Comparison of ENCODE assay signal across 19 cellular contexts in the genomic region with DNA sequence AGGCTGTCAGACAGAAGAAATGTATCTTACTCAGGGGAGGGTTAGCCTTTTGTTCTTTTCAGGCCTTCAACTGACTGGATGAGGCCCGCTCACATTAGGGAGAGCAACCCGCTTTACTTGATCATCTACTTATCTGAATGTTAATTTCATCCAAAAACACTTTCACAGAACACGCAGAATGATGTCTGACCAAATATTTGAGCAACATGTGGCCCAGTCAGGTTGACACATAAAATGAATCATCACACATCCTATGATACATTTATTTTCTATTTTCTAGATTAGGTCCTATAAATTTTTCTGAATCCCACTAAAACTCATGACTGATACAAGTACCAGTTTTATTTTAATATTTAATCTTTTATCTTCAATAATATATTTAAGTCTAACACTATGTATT.
"Had no signal": no experiment of that assay in that cellular context is flagged by ENCODE, and none has a peak within 500 bp of the region (broad histone marks: within the 10 kb centered on the region; RNA-seq: fewer than 3 reads in every experiment).

No MANE protein-coding gene starts in this region.

- H2AFZ ChIP-seq: hepatocyte, neural progenitor cell had no signal

- H3K4me1 ChIP-seq: esophagus squamous epithelium, foreskin keratinocyte, neural progenitor cell, pancreas had no signal

- H3K9me3 ChIP-seq: esophagus squamous epithelium, pancreas had no signal

- H3K36me3 ChIP-seq: esophagus squamous epithelium, neural progenitor cell, pancreas had no signal

- H3K4me2 ChIP-seq: hepatocyte, neural progenitor cell had no signal

- H3K79me2 ChIP-seq: hepatocyte had no signal

- H3K27ac ChIP-seq: esophagus squamous epithelium, foreskin keratinocyte, hepatocyte, neural progenitor cell, pancreas had no signal

- ATAC-seq: foreskin keratinocyte; left colon; left ventricle myocardium superior; natural killer cell treated with Interleukin-12 subunit alpha and Interleukin-12 subunit beta and Interleukin-15 and Interleukin-18, amount 100 ng/mL, for 72 hours; pancreas; right cardiac atrium had no signal

- H3K27me3 ChIP-seq: esophagus squamous epithelium, foreskin keratinocyte, hepatocyte, neural progenitor cell, pancreas had no signal

- H3K4me3 ChIP-seq: esophagus squamous epithelium, hepatocyte, lung, neural progenitor cell, pancreas had no signal

- DNase-seq: effector memory CD4-positive, alpha-beta T cell; esophagus squamous epithelium; foreskin keratinocyte; head of caudate nucleus; left colon; left ventricle myocardium superior; mesenchymal stem cell; midbrain; nucleus accumbens; pancreas; right cardiac atrium; small intestine; stimulated activated CD4-positive, alpha-beta T cell treated with anti-CD3 and anti-CD28 coated beads, Interleukin-12 subunit alpha, Interleukin-12 subunit beta, amount 100 ng/mL, for 4 hours; stimulated activated naive CD4-positive, alpha-beta T cell treated with Interleukin-2 at 50 U/mL for 16 hours; trophoblast cell had no signal
